Comparison of ENCODE assay signal across 8 cellular contexts in genomic region chr18:35117951-35118411, GRCh38.
DNase-seq lines count a peak whose midpoint lies in the region; ATAC-seq and TF ChIP-seq lines count a peak whose summit lies in the region.

No MANE protein-coding gene starts in this region.

- intact Hi-C loops in lower lobe of right lung (cut with DNase I): no loop called here
- intact Hi-C loops in PC-3 (cut with micrococcal nuclease): no loop called here

- H3K79me2 ChIP-seq in GM23248 (ENCODE audit: insufficient read depth) (no peaks in the 10 kb centered on the region), PC-3 (ENCODE audit: low read length) (no peaks in the 10 kb centered on the region)

- H2AFZ ChIP-seq in GM23248: peak overlapping the region; percentile 78
- H2AFZ ChIP-seq in PC-3 (ENCODE audit: low read length): no peak overlapping the region

- H3K9me2 ChIP-seq in GM23248 (ENCODE audit: insufficient read depth): no peaks in the 10 kb centered on the region
- no peaks in the 10 kb centered on the region for H3K9me2 ChIP-seq in PC-3 (replicated peaks; ENCODE audit: low read length)

- no TSS peak for BruUV-seq in PC-3 (replicated peaks; lab: Mats Ljungman, UMichigan)

- peaks cover 9% of the 10 kb centered on the region; the same call in 1 of the 2 replicates for H3K4me1 ChIP-seq in GM23248 (ENCODE audit: insufficient read depth)
- no peaks in the 10 kb centered on the region for H3K4me1 ChIP-seq in duodenal mucosa (ENCODE audit: control insufficient read depth in 1 of 2, insufficient read depth in 2 of 2, low read length in 2 of 2)
- H3K4me1 ChIP-seq in lower lobe of right lung: peaks cover 24% of the 10 kb centered on the region
- H3K4me1 ChIP-seq in PC-3 (ENCODE audit: insufficient read depth, low read length): no peaks in the 10 kb centered on the region

- WGBS in GM23248 (ENCODE audit: low coverage in 1 of 2, low lambda C conversion rate in 2 of 2, missing lambda C conversion rate in 2 of 2), 2 experiments: 15 to 18% methylated on average over 5 to 7 of the region's 7 CpGs

- H3K27me3 ChIP-seq in GM23248 (replicated peaks; ENCODE audit: insufficient read depth) (no peaks in the 10 kb centered on the region), duodenal mucosa (ENCODE audit: control insufficient read depth in 1 of 2, insufficient read depth in 2 of 2, low read length in 2 of 2) (no peaks in the 10 kb centered on the region), lower lobe of right lung (ENCODE audit: low read depth) (no peaks in the 10 kb centered on the region), PC-3 (ENCODE audit: low read length) (no peaks in the 10 kb centered on the region)

- H3F3A ChIP-seq in GM23248 (ENCODE audit: insufficient read depth) (no peaks in the 10 kb centered on the region), PC-3 (ENCODE audit: low read length, unreplicated experiment) (no peaks in the 10 kb centered on the region)

- DNase-seq in GM23248 (peak; percentile 72), lower lobe of right lung (no peak), PC-3 (no peak), dermis blood vessel endothelial cell (no peak)
- no peak for DNase-seq in stimulated activated effector memory CD8-positive, alpha-beta T cell treated with anti-CD3 and anti-CD28 coated beads, Interleukin-12 subunit alpha, Interleukin-12 subunit beta, amount 100 ng/mL, for 72 hours (ENCODE audit: low spot score in 2 of 2)
- no peak for DNase-seq in activated CD4-positive, CD25-positive, alpha-beta regulatory T cell (lab: John Stamatoyannopoulos, UW)

- no peaks in the 10 kb centered on the region for H3K9me3 Mint-ChIP-seq in stimulated activated effector memory CD8-positive, alpha-beta T cell treated with anti-CD3 and anti-CD28 coated beads, Interleukin-12 subunit alpha, Interleukin-12 subunit beta, amount 100 ng/mL, for 72 hours

- no peak for TF ChIP-seq CTCF in lower lobe of right lung (IDR thresholded peaks at IDR 0.05)
- TF ChIP-seq CTCF in PC-3 (conservative IDR thresholded peaks at IDR 0.05; ENCODE audit: low read depth, low read length): no peak

- peak overlapping the region; percentile 70 for H3K4me2 ChIP-seq in GM23248 (ENCODE audit: unreplicated experiment)
- no peak overlapping the region for H3K4me2 ChIP-seq in PC-3 (ENCODE audit: low read length)

- H3K9me3 ChIP-seq in GM23248 (ENCODE audit: low read depth) (no peaks in the 10 kb centered on the region), duodenal mucosa (ENCODE audit: control insufficient read depth in 1 of 2, low read length in 2 of 2) (no peaks in the 10 kb centered on the region), lower lobe of right lung (no peaks in the 10 kb centered on the region), PC-3 (ENCODE audit: low read length) (no peaks in the 10 kb centered on the region)

- peaks cover 10% of the 10 kb centered on the region for H3K36me3 Mint-ChIP-seq in stimulated activated effector memory CD8-positive, alpha-beta T cell treated with anti-CD3 and anti-CD28 coated beads, Interleukin-12 subunit alpha, Interleukin-12 subunit beta, amount 100 ng/mL, for 72 hours

- ATAC-seq in lower lobe of right lung: peak; percentile 40
- no peak for ATAC-seq in stimulated activated effector memory CD8-positive, alpha-beta T cell treated with anti-CD3 and anti-CD28 coated beads, Interleukin-12 subunit alpha, Interleukin-12 subunit beta, amount 100 ng/mL, for 72 hours
- no peak for ATAC-seq in PC-3
- ATAC-seq in GM18511 (IDR thresholded peaks at IDR 0.05; ENCODE audit: unreplicated experiment): no peak

- H3K4me3 ChIP-seq in GM23248: peak overlapping the region; percentile 11; the same call in 1 of the 2 replicates
- H3K4me3 ChIP-seq in duodenal mucosa (ENCODE audit: low read depth in 1 of 2, low read length in 2 of 2): no peak overlapping the region
- no peak overlapping the region for H3K4me3 ChIP-seq in lower lobe of right lung
- no peak overlapping the region for H3K4me3 ChIP-seq in PC-3 (ENCODE audit: low read length)

- peak overlapping the region; percentile 3 for H3K27ac Mint-ChIP-seq in stimulated activated effector memory CD8-positive, alpha-beta T cell treated with anti-CD3 and anti-CD28 coated beads, Interleukin-12 subunit alpha, Interleukin-12 subunit beta, amount 100 ng/mL, for 72 hours

- no peak overlapping the region for H3K4me3 Mint-ChIP-seq in stimulated activated effector memory CD8-positive, alpha-beta T cell treated with anti-CD3 and anti-CD28 coated beads, Interleukin-12 subunit alpha, Interleukin-12 subunit beta, amount 100 ng/mL, for 72 hours

- H3K4me1 Mint-ChIP-seq in stimulated activated effector memory CD8-positive, alpha-beta T cell treated with anti-CD3 and anti-CD28 coated beads, Interleukin-12 subunit alpha, Interleukin-12 subunit beta, amount 100 ng/mL, for 72 hours: peaks cover 66% of the 10 kb centered on the region

- CTCF ChIA-PET in PC-3 (lab: Charles Lee): no interaction called here

- in situ Hi-C loops in GM23248 (cut with MboI): no loop called here

- H3K9ac ChIP-seq in GM23248: 0 out of 2 replicates have a peak overlapping the region, but pooled peaks have one; percentile 37
- H3K9ac ChIP-seq in duodenal mucosa (ENCODE audit: low read depth in 1 of 2, low read length in 2 of 2): no peak overlapping the region
- H3K9ac ChIP-seq in PC-3 (ENCODE audit: low read length): no peak overlapping the region

- POLR2A ChIA-PET in PC-3 (lab: Charles Lee; ENCODE audit: unreplicated experiment): no interaction called here

- no peaks in the 10 kb centered on the region for H3K36me3 ChIP-seq in GM23248 (ENCODE audit: low read depth)
- no peaks in the 10 kb centered on the region for H3K36me3 ChIP-seq in duodenal mucosa (ENCODE audit: control insufficient read depth in 1 of 2, insufficient read depth in 2 of 2, low read length in 2 of 2)
- H3K36me3 ChIP-seq in lower lobe of right lung: no peaks in the 10 kb centered on the region
- no peaks in the 10 kb centered on the region for H3K36me3 ChIP-seq in PC-3 (ENCODE audit: low read depth, low read length)

- H3K27ac ChIP-seq in GM23248 (peak overlapping the region; percentile 59), duodenal mucosa (ENCODE audit: low read depth, low read length) (peak overlapping the region; percentile 27), lower lobe of right lung (peak overlapping the region; percentile 51), PC-3 (ENCODE audit: low read length) (no peak overlapping the region)

- H4K20me1 ChIP-seq in GM23248 (ENCODE audit: insufficient read depth) (no peaks in the 10 kb centered on the region), PC-3 (ENCODE audit: low read length) (no peaks in the 10 kb centered on the region)

Comparison
In these comparisons a context has a peak if more than half of its experiments do, and no peak if none do; other contexts are left out.
1. ATAC-seq: peak in lower lobe of right lung (2 of 2); none in stimulated activated effector memory CD8-positive, alpha-beta T cell treated with anti-CD3 and anti-CD28 coated beads, Interleukin-12 subunit alpha, Interleukin-12 subunit beta, amount 100 ng/mL, for 72 hours (single experiment), PC-3 (single experiment) and GM18511 (single experiment).